In genomic region chr12:89506050-89506449, GRCh38 we compare ENCODE assay signal across 21 cellular contexts. TPM values are rescaled to one million over a fixed set of nuclear protein-coding genes. Genes with fewer than 3 reads are reported as not detected.
DNase-seq lines count a peak whose midpoint lies in the region; ATAC-seq, FAIRE-seq and TF ChIP-seq lines count a peak whose summit lies in the region.
"Had no signal": no experiment of that assay in that cellular context is flagged by ENCODE, and none has a peak within 500 bp of the region (broad histone marks: within the 10 kb centered on the region; RNA-seq: fewer than 3 reads in every experiment).

No MANE protein-coding gene starts in this region.

- H3K4me1 ChIP-seq in A549 (peaks cover 49% of the 10 kb centered on the region), colonic mucosa (no peaks in the 10 kb centered on the region)
- H3K4me1 ChIP-seq in CD8-positive, alpha-beta T cell (ENCODE audit: insufficient read depth, low read length) = no peaks in the 10 kb centered on the region

- no peak for TF ChIP-seq POLR2A in A549 (IDR thresholded peaks at IDR 0.05; ENCODE audit: low read length)

- ATAC-seq in A549 = no peak
- no peak for ATAC-seq in CD8-positive, alpha-beta T cell
- no peak for ATAC-seq in HG03045 (IDR thresholded peaks at IDR 0.05; ENCODE audit: unreplicated experiment)
- ATAC-seq: Right ventricle myocardium inferior had no signal

- peak overlapping the region; percentile 7 for H3K27ac Mint-ChIP-seq in CD8-positive, alpha-beta T cell
- H3K27ac Mint-ChIP-seq in nephron progenitor cell = peak overlapping the region; percentile 75

- no peak for TF ChIP-seq EP300 in A549 (IDR thresholded peaks at IDR 0.05)

- H3K27me3 ChIP-seq in CD8-positive, alpha-beta T cell (ENCODE audit: insufficient read depth, low read length) = no peaks in the 10 kb centered on the region
- no peaks in the 10 kb centered on the region for H3K27me3 ChIP-seq in colonic mucosa

- DNase-seq in A549 (ENCODE audit: low read depth in 1 of 2, low spot score in 1 of 2) = no peak
- DNase-seq in CD8-positive, alpha-beta T cell = no peak
- DNase-seq in colonic mucosa = no peak
- no peak for DNase-seq in nephron progenitor cell
- no peak for DNase-seq in activated CD8-positive, alpha-beta memory T cell treated with anti-CD3 and anti-CD28 coated beads for 24 hours
- no peak for DNase-seq in frontal cortex (ENCODE audit: low spot score in 2 of 2)
- DNase-seq: ACHN; C1 segment of cervical spinal cord; DMS153; GDM1; H7; MM.1S; NCI-H1092; NCI-H1436 treated with DMSO at 0.1 percent for 48 hours; NCI-H2029; NCI-H69; NK-92 treated with Interleukin-12 subunit alpha and Interleukin-12 subunit beta, amount 100 ng/mL, for 24 hours had no signal

- peaks cover 19% of the 10 kb centered on the region for H3K4me1 Mint-ChIP-seq in CD8-positive, alpha-beta T cell (ENCODE audit: low read depth)
- peaks cover 9% of the 10 kb centered on the region for H3K4me1 Mint-ChIP-seq in nephron progenitor cell

- TF ChIP-seq CTCF in A549 (IDR thresholded peaks at IDR 0.05) (no peak), colonic mucosa (IDR thresholded peaks at IDR 0.05) (no peak), nephron progenitor cell (IDR thresholded peaks at IDR 0.05) (no peak)
- TF ChIP-seq CTCF in CD8-positive, alpha-beta T cell (IDR thresholded peaks at IDR 0.05) = no peak

- POLR2A ChIA-PET in A549 (lab: Yijun Ruan, JAX) = no interaction called here
- POLR2A ChIA-PET in CD8-positive, alpha-beta T cell (lab: Charles Lee) = no interaction called here

- no peak overlapping the region for H3K4me3 Mint-ChIP-seq in CD8-positive, alpha-beta T cell
- no peak overlapping the region for H3K4me3 Mint-ChIP-seq in nephron progenitor cell

- H3K27ac ChIP-seq in A549 (peak overlapping the region; percentile 78 to 84), colonic mucosa (peak overlapping the region; percentile 60)
- H3K27ac ChIP-seq in CD8-positive, alpha-beta T cell (ENCODE audit: low read depth, low read length) = no peak overlapping the region

- H3K36me3 Mint-ChIP-seq in CD8-positive, alpha-beta T cell = peaks cover 6% of the 10 kb centered on the region
- H3K36me3 Mint-ChIP-seq in nephron progenitor cell (ENCODE audit: low read depth) = peaks cover 25% of the 10 kb centered on the region

- no peaks in the 10 kb centered on the region for H3K36me3 ChIP-seq in CD8-positive, alpha-beta T cell (ENCODE audit: insufficient read depth, low read length)
- H3K36me3 ChIP-seq in colonic mucosa = no peaks in the 10 kb centered on the region

- 0% methylated on average over 1 of the region's 1 CpG for WGBS in A549 (ENCODE audit: missing lambda C conversion rate)

- FAIRE-seq in A549 (lab: Jason Lieb, UNC) = no peak
- FAIRE-seq in frontal cortex (lab: Jason Lieb, UNC) = no peak
- FAIRE-seq: HTR-8/SVneo, RCC 7860 had no signal

- peak overlapping the region; percentile 56 for H3K4me2 ChIP-seq in A549

- no peaks in the 10 kb centered on the region for H3K9me3 ChIP-seq in A549
- H3K9me3 ChIP-seq in CD8-positive, alpha-beta T cell (ENCODE audit: low read length) = no peaks in the 10 kb centered on the region
- H3K9me3 ChIP-seq in colonic mucosa = no peaks in the 10 kb centered on the region

- CTCF ChIA-PET in A549 (lab: Yijun Ruan, JAX) = interaction anchor here (0.5 to 5.6 kb wide), 5 partner anchors 12 to 489 kb away, joined by 4 to 23 read pairs (median 4); partner anchors contain the start of genes GALNT4 and POC1B
- CTCF ChIA-PET in CD8-positive, alpha-beta T cell (lab: Charles Lee) = interaction anchor here (1.3 to 2.0 kb wide), 2 partner anchors 24 to 489 kb away, joined by 4 to 5 read pairs; no protein-coding TSS in a partner anchor

- peak overlapping the region in 1 of 2 donors; percentile 43 for H3K9ac ChIP-seq in colonic mucosa (ENCODE audit: low read depth in 2 of 2, low read length in 2 of 2)

- no peaks in the 10 kb centered on the region for H3K27me3 Mint-ChIP-seq in CD8-positive, alpha-beta T cell (ENCODE audit: low read depth)
- H3K27me3 Mint-ChIP-seq in nephron progenitor cell (ENCODE audit: low read depth, poor library complexity) = no peaks in the 10 kb centered on the region

- intact Hi-C loops in CD8-positive, alpha-beta T cell (cut with DNase I, micrococcal nuclease) = no loop called here
- intact Hi-C loops in colonic mucosa (cut with DNase I) = no loop called here

- no peaks in the 10 kb centered on the region for H3K9me3 Mint-ChIP-seq in CD8-positive, alpha-beta T cell
- peaks cover 25% of the 10 kb centered on the region for H3K9me3 Mint-ChIP-seq in nephron progenitor cell

- no peak for TF ChIP-seq RAD21 in A549 (conservative IDR thresholded peaks at IDR 0.05 in 1 of 2, IDR thresholded peaks at IDR 0.05 in 1 of 2)

- H3K4me3 ChIP-seq in A549 = no peak overlapping the region
- H3K4me3 ChIP-seq in CD8-positive, alpha-beta T cell (ENCODE audit: low read depth, low read length) = no peak overlapping the region
- no peak overlapping the region for H3K4me3 ChIP-seq in colonic mucosa

TF ChIP-seq in A549, 52 proteins besides CTCF, POLR2A, EP300 and RAD21:
- no peak for TF ChIP-seq RNF2 (IDR thresholded peaks at IDR 0.05; ENCODE audit: borderline replicate concordance, low read depth)
- TF ChIP-seq ZFP36 (IDR thresholded peaks at IDR 0.05; ENCODE audit: borderline replicate concordance, partially characterized antibody) = peak; percentile 28

RNA-seq across cellular contexts. Expression of gene GALNT4, which starts 18.5 kb away (rescaled TPM):
- polyA plus RNA-seq in A549 (2011; rRNA removed) (12.6 and 14.3 TPM in 2 replicates), A549 (2017; fragmentation: RNase III; extraction: RNeasy Plus Mini Kit Qiagen cat#74134 plus additional on column Dnase treatment) (3.8 to 5.9 TPM (median 5.5 TPM) in 3 replicates)
- polyA plus RNA-seq in A549 (2012; cell fraction: cytosol; rRNA removed) = 1.3 TPM in 2 replicates
- polyA plus RNA-seq in A549 (2012; cell fraction: nucleus; rRNA removed) = 1.1 and 1.6 TPM in 2 replicates
- 5.1 and 7.2 TPM in 2 replicates for polyA minus RNA-seq in A549 (2011; rRNA and poly(A)+ RNA removed)
- total RNA-seq in CD8-positive, alpha-beta T cell = 1 to 10 TPM; 4.6 to 5.3 TPM
- total RNA-seq in colonic mucosa (10 to 100 TPM; 37.2 to 54.4 TPM), frontal cortex (3.3 TPM)

RNA-seq across cellular contexts. Expression of gene POC1B, which starts 19.8 kb away (rescaled TPM):
- polyA plus RNA-seq in A549 (2011; rRNA removed) = 36.6 and 38.6 TPM in 2 replicates
- 4.8 and 6.4 TPM in 2 replicates for polyA plus RNA-seq in A549 (2012; cell fraction: cytosol; rRNA removed)
- 2.7 and 3.6 TPM in 2 replicates for polyA plus RNA-seq in A549 (2012; cell fraction: nucleus; rRNA removed)
- 9.1 to 11.9 TPM (median 10.8 TPM) in 3 replicates for polyA plus RNA-seq in A549 (2017; fragmentation: RNase III; extraction: RNeasy Plus Mini Kit Qiagen cat#74134 plus additional on column Dnase treatment)
- 27.0 and 40.8 TPM in 2 replicates for polyA minus RNA-seq in A549 (2011; rRNA and poly(A)+ RNA removed)
- 10 to 100 TPM in 1 of 2 experiments, 1 to 10 TPM in 1; 9.3 to 14.2 TPM for total RNA-seq in CD8-positive, alpha-beta T cell
- 10 to 100 TPM; 31.4 to 32.0 TPM for total RNA-seq in colonic mucosa
- 93.8 TPM for total RNA-seq in frontal cortex
